20 cellular contexts compared by ENCODE assay signal in the genomic region with DNA sequence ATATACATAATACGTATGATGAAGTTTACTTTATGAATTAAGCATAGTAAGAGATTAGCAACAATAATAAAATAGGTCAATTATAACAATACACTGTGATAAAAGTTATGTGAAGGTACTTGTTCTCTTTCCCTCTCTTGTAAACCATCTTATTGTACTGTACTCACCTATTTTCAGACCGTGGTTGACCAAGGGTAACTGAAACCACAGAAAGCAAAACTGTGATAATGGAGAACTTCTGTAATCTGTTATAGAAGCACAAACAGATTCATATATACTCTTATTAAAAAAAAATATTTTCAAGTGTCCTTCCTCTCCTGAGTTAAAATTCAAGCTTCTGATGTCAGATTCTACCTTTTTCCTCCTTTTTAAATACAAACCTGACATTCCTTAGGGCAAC.
"Had no signal": no experiment of that assay in that cellular context is flagged by ENCODE, and none has a peak within 500 bp of the region (broad histone marks: within the 10 kb centered on the region; RNA-seq: fewer than 3 reads in every experiment).

No MANE protein-coding gene starts in this region.

- DNase-seq: dorsolateral prefrontal cortex; effector CD8-positive, alpha-beta T cell; foreskin melanocyte; head of caudate nucleus; kidney; left cardiac atrium; left ventricle myocardium inferior; lower lobe of right lung; natural killer cell; posterior cingulate gyrus; sigmoid colon; stimulated activated CD4-positive, alpha-beta T cell treated with anti-CD3 and anti-CD28 coated beads, Interleukin-2, amount 100 ng/mL, for 24 hours; stimulated activated CD4-positive, alpha-beta T cell treated with anti-CD3 and anti-CD28 coated beads, Interleukin-4, amount 100 ng/mL, for 4 hours; stimulated activated naive B cell treated with anti-CD40 and anti-IgM and Interleukin-4, amounts not matched to agents 10 μg/mL and 1 μg/mL and 100 μg/mL, for 72 hours; stimulated activated naive CD8-positive, alpha-beta T cell treated with anti-CD3 and anti-CD28 coated beads, Interleukin-15, amount 100 ng/mL, for 72 hours; testis; upper lobe of right lung had no signal

- H3K4me3 ChIP-seq: dorsolateral prefrontal cortex, hepatocyte, left ventricle myocardium inferior, lower lobe of right lung, sigmoid colon, skin epidermis, testis, tibial nerve, upper lobe of right lung had no signal

- H3K27ac ChIP-seq: dorsolateral prefrontal cortex, hepatocyte, left ventricle myocardium inferior, lower lobe of right lung, sigmoid colon, skin epidermis, testis, tibial nerve, upper lobe of right lung had no signal

- H3K27me3 ChIP-seq: hepatocyte, sigmoid colon, testis, tibial nerve, upper lobe of right lung had no signal

- ATAC-seq: left cardiac atrium; lower lobe of right lung; natural killer cell; stimulated activated naive B cell treated with anti-CD40 and anti-IgM and Interleukin-4, amounts not matched to agents 10 μg/mL and 1 μg/mL and 100 μg/mL, for 72 hours; stimulated activated naive CD8-positive, alpha-beta T cell treated with anti-CD3 and anti-CD28 coated beads, Interleukin-15, amount 100 ng/mL, for 72 hours; upper lobe of right lung had no signal
